In genomic region chr1:100132566-100133477, GRCh38 we compare ENCODE assay signal across 1 cellular context.
TF ChIP-seq lines count a peak whose summit lies in the region.

SASS6 (minus strand) TSS chr1:100132930; CDS start chr1:100132814, 116 bp downstream.
TRMT13 (plus strand) TSS chr1:100133163; CDS start chr1:100133169, 6 bp downstream.

TF ChIP-seq in WTC11, 78 proteins besides CTCF, POLR2A, EP300 and RAD21 (continued from another document):
- no peak for TF ChIP-seq USF2 (CRISPR knock-in tag; IDR thresholded peaks at IDR 0.05)
- TF ChIP-seq ZNF232 (CRISPR knock-in tag; IDR thresholded peaks at IDR 0.05) = no peak
- 0 out of 2 replicates have a peak, but pooled peaks have one; percentile 13 for TF ChIP-seq IRF1 (CRISPR knock-in tag; IDR thresholded peaks at IDR 0.05)
- TF ChIP-seq CREM (CRISPR knock-in tag; IDR thresholded peaks at IDR 0.05) = peak; percentile 88
- TF ChIP-seq ZNF512 (CRISPR knock-in tag; IDR thresholded peaks at IDR 0.05; ENCODE audit: borderline replicate concordance) = no peak
- TF ChIP-seq MLX (CRISPR knock-in tag; IDR thresholded peaks at IDR 0.05) = no peak
- TF ChIP-seq ZBTB21 (CRISPR knock-in tag; IDR thresholded peaks at IDR 0.05; ENCODE audit: borderline replicate concordance) = no peak
- TF ChIP-seq GABPB1 (CRISPR knock-in tag; IDR thresholded peaks at IDR 0.05) = peak; percentile 75
- TF ChIP-seq MAX (CRISPR knock-in tag; IDR thresholded peaks at IDR 0.05) = peak; percentile 84
